ENCODE assay signal across 25 cellular contexts in genomic region chr4:72592076-72592475, GRCh38.
"Had no signal": no experiment of that assay in that cellular context is flagged by ENCODE, and none has a peak within 500 bp of the region (broad histone marks: within the 10 kb centered on the region; RNA-seq: fewer than 3 reads in every experiment).

No MANE protein-coding gene starts in this region.

- H3K36me3 Mint-ChIP-seq: naive B cell; stimulated activated naive B cell treated with anti-CD40 and anti-IgM and Interleukin-4, amounts not matched to agents 10 μg/mL and 1 μg/mL and 100 μg/mL, for 72 hours had no signal

- H3K27ac Mint-ChIP-seq: naive B cell; nephron; stimulated activated naive B cell treated with anti-CD40 and anti-IgM and Interleukin-4, amounts not matched to agents 10 μg/mL and 1 μg/mL and 100 μg/mL, for 72 hours had no signal

- H3K9me3 ChIP-seq: colonic mucosa, esophagus squamous epithelium, left ventricle myocardium inferior, lower lobe of right lung, right atrium auricular region, sigmoid colon, stomach had no signal

- H3K4me1 ChIP-seq: colonic mucosa, esophagus squamous epithelium, foreskin keratinocyte, left ventricle myocardium inferior, lower lobe of right lung, right atrium auricular region, sigmoid colon, stomach had no signal

- H3K4me3 Mint-ChIP-seq: naive B cell; nephron; stimulated activated naive B cell treated with anti-CD40 and anti-IgM and Interleukin-4, amounts not matched to agents 10 μg/mL and 1 μg/mL and 100 μg/mL, for 72 hours had no signal

- H3K36me3 ChIP-seq: colonic mucosa, esophagus squamous epithelium, left ventricle myocardium inferior, lower lobe of right lung, right atrium auricular region, sigmoid colon, stomach had no signal

- H3K27me3 ChIP-seq: colonic mucosa, esophagus squamous epithelium, hepatocyte, right atrium auricular region, sigmoid colon, stomach had no signal

- H3K79me2 ChIP-seq: hepatocyte had no signal

- H2AFZ ChIP-seq: hepatocyte had no signal

- H3K27ac ChIP-seq: colonic mucosa, epithelial cell of prostate, esophagus squamous epithelium, foreskin keratinocyte, hepatocyte, left ventricle myocardium inferior, lower lobe of right lung, right atrium auricular region, sigmoid colon, stomach had no signal

- H3K4me3 ChIP-seq: colonic mucosa, esophagus squamous epithelium, hepatocyte, left ventricle myocardium inferior, lower lobe of right lung, right atrium auricular region, sigmoid colon, skin epidermis, stomach had no signal

- H3K4me1 Mint-ChIP-seq: naive B cell; nephron; stimulated activated naive B cell treated with anti-CD40 and anti-IgM and Interleukin-4, amounts not matched to agents 10 μg/mL and 1 μg/mL and 100 μg/mL, for 72 hours had no signal

- DNase-seq: colonic mucosa; dermis blood vessel endothelial cell; effector CD8-positive, alpha-beta T cell; esophagus squamous epithelium; foreskin keratinocyte; head of caudate nucleus; kidney; left cardiac atrium; left ventricle myocardium inferior; lower lobe of right lung; mesendoderm; naive B cell; posterior cingulate gyrus; sigmoid colon; stimulated activated CD4-positive, alpha-beta T cell treated with anti-CD3 and anti-CD28 coated beads, Interleukin-2, amount 100 ng/mL, for 24 hours; stimulated activated CD4-positive, alpha-beta T cell treated with anti-CD3 and anti-CD28 coated beads, Interleukin-4, amount 100 ng/mL, for 4 hours; stimulated activated naive B cell treated with anti-CD40 and anti-IgM and Interleukin-4, amounts not matched to agents 10 μg/mL and 1 μg/mL and 100 μg/mL, for 72 hours; stomach; substantia nigra; trophoblast cell had no signal

- H3K4me2 ChIP-seq: hepatocyte had no signal

- ATAC-seq: foreskin keratinocyte; left cardiac atrium; lower lobe of right lung; stimulated activated naive B cell treated with anti-CD40 and anti-IgM and Interleukin-4, amounts not matched to agents 10 μg/mL and 1 μg/mL and 100 μg/mL, for 72 hours had no signal

- H3K27me3 Mint-ChIP-seq: naive B cell; stimulated activated naive B cell treated with anti-CD40 and anti-IgM and Interleukin-4, amounts not matched to agents 10 μg/mL and 1 μg/mL and 100 μg/mL, for 72 hours had no signal
